ENCODE assay signal across 8 cellular contexts in genomic region chr17:7014261-7014994, GRCh38. TPM values are rescaled to one million over a fixed set of nuclear protein-coding genes. Genes with fewer than 3 reads are reported as not detected.
DNase-seq lines count a peak whose midpoint lies in the region; ATAC-seq and TF ChIP-seq lines count a peak whose summit lies in the region.

No MANE protein-coding gene starts in this region.

- peaks cover 1% of the 10 kb centered on the region for H3K36me3 ChIP-seq in kidney epithelial cell (ENCODE audit: control insufficient read depth, insufficient read depth, low read length)

- ATAC-seq in GM19023 (IDR thresholded peaks at IDR 0.05; ENCODE audit: unreplicated experiment): peak; percentile 83
- peak; percentile 73 for ATAC-seq in HG03196 (IDR thresholded peaks at IDR 0.05; ENCODE audit: unreplicated experiment)
- peak; percentile 83 for ATAC-seq in central memory CD8-positive, alpha-beta T cell (replicated peaks; ENCODE audit: extremely low read depth, poor library complexity, severe bottlenecking)

- peak; percentile 76 to 78 for DNase-seq in AML-193 (lab: John Stamatoyannopoulos, UW)
- peak; percentile 88 for DNase-seq in NCI-H2227 treated with DMSO at 0.1 percent for 48 hours (lab: John Stamatoyannopoulos, UW)
- peak; percentile 96 for DNase-seq in activated CD4-positive, CD25-positive, alpha-beta regulatory T cell treated with anti-CD3 and anti-CD28 coated beads, Interleukin-2, amount 50 U/mL, for 16 hours (ENCODE audit: low read depth, low spot score)
- peak; percentile 93 to 97 for DNase-seq in central memory CD8-positive, alpha-beta T cell (ENCODE audit: low spot score in 2 of 2)
- DNase-seq in kidney epithelial cell (ENCODE audit: low read depth): peak; percentile 75
- peak; percentile 98 for DNase-seq in stimulated activated CD4-positive, alpha-beta T cell treated with anti-CD3 and anti-CD28 coated beads, Interleukin-15, amount 100 ng/mL, for 24 hours

- TF ChIP-seq CTCF in kidney epithelial cell (IDR thresholded peaks at IDR 0.05; ENCODE audit: insufficient read depth, low read length, poor library complexity, severe bottlenecking): peak; percentile 34

- H3K9me3 Mint-ChIP-seq in central memory CD8-positive, alpha-beta T cell: no peaks in the 10 kb centered on the region

- peaks cover 86% of the 10 kb centered on the region for H3K4me1 Mint-ChIP-seq in central memory CD8-positive, alpha-beta T cell

- no peaks in the 10 kb centered on the region for H3K27me3 ChIP-seq in kidney epithelial cell (ENCODE audit: control insufficient read depth, insufficient read depth, low read length)

- H3K27me3 Mint-ChIP-seq in central memory CD8-positive, alpha-beta T cell: no peaks in the 10 kb centered on the region

- H3K4me3 Mint-ChIP-seq in central memory CD8-positive, alpha-beta T cell: peak overlapping the region; percentile 88

- peaks cover 35% of the 10 kb centered on the region for H3K36me3 Mint-ChIP-seq in central memory CD8-positive, alpha-beta T cell (ENCODE audit: insufficient read depth)

- H3K4me3 ChIP-seq in kidney epithelial cell (ENCODE audit: low read depth, low read length): peak overlapping the region; percentile 87

- H3K27ac Mint-ChIP-seq in central memory CD8-positive, alpha-beta T cell (ENCODE audit: low read depth): peak overlapping the region; percentile 98

RNA-seq across cellular contexts. Expression of gene RNASEK, which starts 2.0 kb away (rescaled TPM):
- 375 and 389 TPM in 2 replicates for total RNA-seq in kidney epithelial cell

RNA-seq across cellular contexts. Expression of gene BCL6B, which starts 8.4 kb away (rescaled TPM):
- total RNA-seq in kidney epithelial cell: 0.08 TPM in 1 of 2 replicates, not detected in the other

RNA-seq across cellular contexts. Expression of gene ALOX12, which starts 18.6 kb away (rescaled TPM):
- 1.4 and 1.7 TPM in 2 replicates for total RNA-seq in kidney epithelial cell

RNA-seq across cellular contexts. Expression of gene SLC16A13, which starts 21.4 kb away (rescaled TPM):
- 3.4 and 6.0 TPM in 2 replicates for total RNA-seq in kidney epithelial cell

RNA-seq across cellular contexts. Expression of gene SLC16A11, which starts 29.5 kb away (rescaled TPM):
- not detected in 2 replicates for total RNA-seq in kidney epithelial cell

Comparison
In these comparisons a context has a peak if more than half of its experiments do, and no peak if none do; other contexts are left out.
1. Peak in every context shown above with its lines: DNase-seq, ATAC-seq and H3K4me3 ChIP-seq.